Comparison of ENCODE assay signal across 16 cellular contexts in the genomic region with DNA sequence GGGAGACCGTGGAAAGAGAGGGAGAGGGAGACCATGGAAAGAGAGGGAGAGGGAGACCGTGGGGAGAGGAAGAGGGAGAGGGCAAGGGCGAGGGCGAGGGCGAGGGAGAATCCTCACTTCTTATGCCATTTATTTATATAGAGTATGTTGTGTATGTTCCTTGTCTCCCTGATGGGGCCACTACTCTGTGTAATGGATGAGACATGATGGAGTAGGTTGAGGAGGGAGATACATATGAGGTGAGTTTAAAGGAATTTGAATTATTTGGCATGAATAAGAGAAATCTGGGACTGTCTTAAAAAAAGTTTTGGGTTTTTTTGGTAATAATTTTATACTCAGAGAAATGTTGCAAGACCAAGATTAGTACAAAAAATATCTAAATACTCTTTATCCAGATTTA. TPM values are rescaled to one million over a fixed set of nuclear protein-coding genes. Genes with fewer than 3 reads are reported as not detected.
A peak's percentile ranks its signal among the peaks of the same experiment; 100 is the strongest.
DNase-seq lines count a peak whose midpoint lies in the region; ATAC-seq and TF ChIP-seq lines count a peak whose summit lies in the region.
"Had no signal": no experiment of that assay in that cellular context is flagged by ENCODE, and none has a peak within 500 bp of the region (broad histone marks: within the 10 kb centered on the region; RNA-seq: fewer than 3 reads in every experiment).

No MANE protein-coding gene starts in this region.

- H3K27ac Mint-ChIP-seq in activated naive CD4-positive, alpha-beta T cell treated with anti-CD3 and anti-CD28 coated beads, Interleukin-2, amount 50 U/mL, for 24 hours = peak overlapping the region; percentile 23
- no peak overlapping the region for H3K27ac Mint-ChIP-seq in activated naive CD4-positive, alpha-beta T cell treated with anti-CD3 and anti-CD28 coated beads for 36 hours
- peak overlapping the region; percentile 41 for H3K27ac Mint-ChIP-seq in stimulated activated effector memory CD8-positive, alpha-beta T cell treated with anti-CD3 and anti-CD28 coated beads, Interleukin-12 subunit alpha, Interleukin-12 subunit beta, amount 100 ng/mL, for 72 hours
- H3K27ac Mint-ChIP-seq in Calu3 (ENCODE audit: unreplicated experiment) = no peak overlapping the region

- no peak for DNase-seq in activated naive CD4-positive, alpha-beta T cell treated with anti-CD3 and anti-CD28 coated beads for 36 hours
- DNase-seq in adrenal gland (no peak), fibroblast of villous mesenchyme (ENCODE audit: low read depth) (peak; percentile 8), RPMI8226 (no peak), Calu3 (no peak)
- no peak for DNase-seq in stimulated activated effector memory CD8-positive, alpha-beta T cell treated with anti-CD3 and anti-CD28 coated beads, Interleukin-12 subunit alpha, Interleukin-12 subunit beta, amount 100 ng/mL, for 72 hours (ENCODE audit: low spot score in 2 of 2)
- DNase-seq: amygdala, DMS79, mesendoderm, NCI-H2029, SJCRH30, WERI-Rb-1 had no signal

- no peak for TF ChIP-seq POLR2A in adrenal gland (IDR thresholded peaks at IDR 0.05)

- H3K36me3 ChIP-seq in adrenal gland (replicated peaks in 1 of 2) = no peaks in the 10 kb centered on the region
- H3K36me3 ChIP-seq: pancreas, SJCRH30, WERI-Rb-1 had no signal

- H3K4me3 Mint-ChIP-seq in activated naive CD4-positive, alpha-beta T cell treated with anti-CD3 and anti-CD28 coated beads, Interleukin-2, amount 50 U/mL, for 24 hours = no peak overlapping the region
- H3K4me3 Mint-ChIP-seq in activated naive CD4-positive, alpha-beta T cell treated with anti-CD3 and anti-CD28 coated beads for 36 hours = no peak overlapping the region
- no peak overlapping the region for H3K4me3 Mint-ChIP-seq in stimulated activated effector memory CD8-positive, alpha-beta T cell treated with anti-CD3 and anti-CD28 coated beads, Interleukin-12 subunit alpha, Interleukin-12 subunit beta, amount 100 ng/mL, for 72 hours
- H3K4me3 Mint-ChIP-seq in Calu3 (ENCODE audit: low read depth, unreplicated experiment) = no peak overlapping the region

- peaks cover 10% of the 10 kb centered on the region for H3K36me3 Mint-ChIP-seq in activated naive CD4-positive, alpha-beta T cell treated with anti-CD3 and anti-CD28 coated beads, Interleukin-2, amount 50 U/mL, for 24 hours
- H3K36me3 Mint-ChIP-seq in activated naive CD4-positive, alpha-beta T cell treated with anti-CD3 and anti-CD28 coated beads for 36 hours (ENCODE audit: low read depth) = peaks cover 14% of the 10 kb centered on the region
- H3K36me3 Mint-ChIP-seq in stimulated activated effector memory CD8-positive, alpha-beta T cell treated with anti-CD3 and anti-CD28 coated beads, Interleukin-12 subunit alpha, Interleukin-12 subunit beta, amount 100 ng/mL, for 72 hours = peaks cover 22% of the 10 kb centered on the region
- H3K36me3 Mint-ChIP-seq in Calu3 (ENCODE audit: insufficient read depth, unreplicated experiment) = peaks cover 6% of the 10 kb centered on the region

- no peak for ATAC-seq in stimulated activated effector memory CD8-positive, alpha-beta T cell treated with anti-CD3 and anti-CD28 coated beads, Interleukin-12 subunit alpha, Interleukin-12 subunit beta, amount 100 ng/mL, for 72 hours
- ATAC-seq in GM18502 (IDR thresholded peaks at IDR 0.05; ENCODE audit: poor library complexity, unreplicated experiment) = no peak
- ATAC-seq: HCT116 had no signal

- H3K27ac ChIP-seq in adrenal gland = peak overlapping the region in 3 of 5 donors; percentile 31 to 71 (median 58)
- H3K27ac ChIP-seq: pancreas, SJCRH30, WERI-Rb-1 had no signal

- peaks cover 3 to 11% of the 10 kb centered on the region in 2 donors for H3K4me1 ChIP-seq in adrenal gland (replicated peaks in 1 of 2)
- H3K4me1 ChIP-seq: SJCRH30 had no signal

- intact Hi-C loops in activated naive CD4-positive, alpha-beta T cell treated with anti-CD3 and anti-CD28 coated beads for 36 hours (cut with micrococcal nuclease) = no loop called here
- intact Hi-C loops in adrenal gland (cut with DNase I) = no loop called here
- intact Hi-C loops in Calu3 (cut with micrococcal nuclease; ENCODE audit: unreplicated experiment) = no loop called here

- H3K4me3 ChIP-seq in adrenal gland (no peak overlapping the region), fibroblast of villous mesenchyme (ENCODE audit: low read depth, low read length) (no peak overlapping the region)
- H3K4me3 ChIP-seq: pancreas, SJCRH30 had no signal

- peaks cover 58% of the 10 kb centered on the region for H3K4me1 Mint-ChIP-seq in activated naive CD4-positive, alpha-beta T cell treated with anti-CD3 and anti-CD28 coated beads, Interleukin-2, amount 50 U/mL, for 24 hours
- peaks cover 58% of the 10 kb centered on the region for H3K4me1 Mint-ChIP-seq in activated naive CD4-positive, alpha-beta T cell treated with anti-CD3 and anti-CD28 coated beads for 36 hours (ENCODE audit: low read depth)
- peaks cover 57% of the 10 kb centered on the region for H3K4me1 Mint-ChIP-seq in stimulated activated effector memory CD8-positive, alpha-beta T cell treated with anti-CD3 and anti-CD28 coated beads, Interleukin-12 subunit alpha, Interleukin-12 subunit beta, amount 100 ng/mL, for 72 hours
- H3K4me1 Mint-ChIP-seq in Calu3 (ENCODE audit: low read depth, unreplicated experiment) = no peaks in the 10 kb centered on the region

- no peaks in the 10 kb centered on the region for H3K27me3 ChIP-seq in adrenal gland
- H3K27me3 ChIP-seq: pancreas, SJCRH30 had no signal

- no peaks in the 10 kb centered on the region for H3K27me3 Mint-ChIP-seq in activated naive CD4-positive, alpha-beta T cell treated with anti-CD3 and anti-CD28 coated beads, Interleukin-2, amount 50 U/mL, for 24 hours
- H3K27me3 Mint-ChIP-seq in activated naive CD4-positive, alpha-beta T cell treated with anti-CD3 and anti-CD28 coated beads for 36 hours (ENCODE audit: low read depth) = no peaks in the 10 kb centered on the region
- H3K27me3 Mint-ChIP-seq in Calu3 (ENCODE audit: unreplicated experiment) = no peaks in the 10 kb centered on the region

- H3K9me3 Mint-ChIP-seq in activated naive CD4-positive, alpha-beta T cell treated with anti-CD3 and anti-CD28 coated beads, Interleukin-2, amount 50 U/mL, for 24 hours = no peaks in the 10 kb centered on the region
- H3K9me3 Mint-ChIP-seq in activated naive CD4-positive, alpha-beta T cell treated with anti-CD3 and anti-CD28 coated beads for 36 hours = no peaks in the 10 kb centered on the region
- H3K9me3 Mint-ChIP-seq in stimulated activated effector memory CD8-positive, alpha-beta T cell treated with anti-CD3 and anti-CD28 coated beads, Interleukin-12 subunit alpha, Interleukin-12 subunit beta, amount 100 ng/mL, for 72 hours = no peaks in the 10 kb centered on the region
- H3K9me3 Mint-ChIP-seq in Calu3 (ENCODE audit: low read depth, unreplicated experiment) = no peaks in the 10 kb centered on the region

- 87 to 97% (median 92%) methylated on average over 5 of the region's 5 CpGs for WGBS in adrenal gland, 4 donors

- TF ChIP-seq CTCF in adrenal gland (IDR thresholded peaks at IDR 0.05) (no peak), fibroblast of villous mesenchyme (IDR thresholded peaks at IDR 0.05; ENCODE audit: insufficient read depth, low read depth, low read length) (no peak), Calu3 (IDR thresholded peaks at IDR 0.05; ENCODE audit: unreplicated experiment) (no peak)

- H3K9me3 ChIP-seq in adrenal gland (replicated peaks in 1 of 3) = no peaks in the 10 kb centered on the region
- H3K9me3 ChIP-seq: pancreas, SJCRH30 had no signal

- no TSS peak for BruUV-seq in Calu3 (replicated peaks; lab: Mats Ljungman, UMichigan)

- CTCF ChIA-PET in activated naive CD4-positive, alpha-beta T cell treated with anti-CD3 and anti-CD28 coated beads for 36 hours (lab: Charles Lee) = interaction anchor here (6.1 kb wide), 1 partner anchor 189 kb away, joined by 89 read pairs; no protein-coding TSS in a partner anchor
- CTCF ChIA-PET in Calu3 (lab: Charles Lee) = no interaction called here

RNA-seq across cellular contexts. Expression of gene CCSER2, which starts 20.0 kb away (rescaled TPM):
- 10 to 100 TPM; 78.0 to 81.8 TPM for total RNA-seq in activated naive CD4-positive, alpha-beta T cell treated with anti-CD3 and anti-CD28 coated beads for 36 hours
- 10 to 100 TPM; 22.2 to 63.9 (median 39.1) TPM for total RNA-seq in adrenal gland
- 10 to 100 TPM in 1 of 3 donors, 1 to 10 TPM in 2; 8.3 to 49.2 (median 8.6) TPM for polyA plus RNA-seq in adrenal gland
- total RNA-seq in fibroblast of villous mesenchyme = 34.8 and 48.4 TPM in 2 replicates
- total RNA-seq in Calu3 (2022) = 20.6 and 27.8 TPM in 2 replicates

Comparison
In these comparisons a context has a peak if more than half of its experiments do, and no peak if none do; other contexts are left out.
1. H3K27ac Mint-ChIP-seq: peak in activated naive CD4-positive, alpha-beta T cell treated with anti-CD3 and anti-CD28 coated beads, Interleukin-2, amount 50 U/mL, for 24 hours (single experiment) and stimulated activated effector memory CD8-positive, alpha-beta T cell treated with anti-CD3 and anti-CD28 coated beads, Interleukin-12 subunit alpha, Interleukin-12 subunit beta, amount 100 ng/mL, for 72 hours (single experiment); none in activated naive CD4-positive, alpha-beta T cell treated with anti-CD3 and anti-CD28 coated beads for 36 hours (single experiment) and Calu3 (single experiment).